In the genomic region with DNA sequence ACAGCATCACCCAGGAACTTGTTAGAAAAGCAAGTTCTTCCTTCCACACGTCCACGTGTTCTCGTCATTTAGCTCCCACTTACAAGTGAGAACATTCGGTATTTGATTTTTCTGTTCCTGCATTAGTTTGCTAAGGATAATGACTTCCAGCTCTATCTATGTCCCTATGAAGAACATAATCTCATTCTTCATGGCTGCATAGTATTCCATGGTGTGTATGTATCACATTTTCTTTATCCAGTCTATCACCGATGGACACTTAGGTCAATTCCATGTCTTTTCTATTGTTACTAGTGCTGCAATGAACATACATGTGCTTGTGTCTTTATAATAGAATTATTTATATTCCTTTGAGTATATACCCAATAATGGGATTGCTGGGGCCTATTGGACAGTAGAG, we compare ENCODE assay signal across 7 cellular contexts.
"Had no signal": no experiment of that assay in that cellular context is flagged by ENCODE, and none has a peak within 500 bp of the region (broad histone marks: within the 10 kb centered on the region; RNA-seq: fewer than 3 reads in every experiment).

No MANE protein-coding gene starts in this region.

- DNase-seq: IMR-90, KBM-7, KG1 had no signal

- H3K27ac Mint-ChIP-seq: IgD-negative memory B cell had no signal

- H3K27ac ChIP-seq: HL-60, KMS-11 had no signal

- FAIRE-seq: HepG2 had no signal

- H3K9ac ChIP-seq: KMS-11 had no signal

- H3K4me3 Mint-ChIP-seq: IgD-negative memory B cell had no signal

- ATAC-seq: HepG2 had no signal

- H3K4me2 ChIP-seq: KMS-11 had no signal
